11 cellular contexts compared by ENCODE assay signal in the genomic region with DNA sequence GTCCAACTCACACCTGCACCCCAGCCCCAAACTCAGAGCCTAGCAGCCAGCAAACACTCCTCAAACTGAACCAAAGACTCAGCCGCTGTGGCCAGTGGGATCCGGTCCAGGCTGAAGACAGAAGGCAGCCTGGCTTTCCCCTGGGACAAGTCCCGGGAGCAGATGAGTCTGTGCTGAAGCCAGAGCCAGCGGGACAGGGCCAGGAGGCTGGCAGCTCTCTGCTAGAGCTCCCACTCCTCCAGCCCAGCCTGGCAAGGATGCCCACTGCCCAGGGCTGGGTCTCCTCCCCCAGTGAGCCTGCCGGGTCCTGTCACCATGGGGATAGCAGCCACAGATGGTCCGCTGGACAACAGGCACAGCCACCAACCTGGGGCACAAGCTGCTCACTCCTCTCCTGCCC. TPM values are rescaled to one million over a fixed set of nuclear protein-coding genes. Genes with fewer than 3 reads are reported as not detected.
A peak's percentile ranks its signal among the peaks of the same experiment; 100 is the strongest.
DNase-seq lines count a peak whose midpoint lies in the region; ATAC-seq, FAIRE-seq and TF ChIP-seq lines count a peak whose summit lies in the region.
"Had no signal": no experiment of that assay in that cellular context is flagged by ENCODE, and none has a peak within 500 bp of the region (broad histone marks: within the 10 kb centered on the region; RNA-seq: fewer than 3 reads in every experiment).

No MANE protein-coding gene starts in this region.

- DNase-seq in NCI-H1694 (lab: John Stamatoyannopoulos, UW) (peak; percentile 47), endodermal cell (peak; percentile 43), medulla oblongata (ENCODE audit: extremely low spot score) (peak; percentile 56), transverse colon (no peak), RCC 7860 (ENCODE audit: low spot score) (no peak), urothelium cell line (ENCODE audit: low spot score) (no peak)
- DNase-seq: DND-41, SHP77 treated with DMSO at 0.1 percent for 48 hours had no signal

- peaks cover 3% of the 10 kb centered on the region for H3K4me1 Mint-ChIP-seq in endodermal cell

- H3K9me3 ChIP-seq in endodermal cell (ENCODE audit: control insufficient read depth, low read length), result no peaks in the 10 kb centered on the region
- H3K9me3 ChIP-seq in transverse colon, result no peaks in the 10 kb centered on the region

- TF ChIP-seq CTCF in endodermal cell (conservative IDR thresholded peaks at IDR 0.05), result no peak
- no peak for TF ChIP-seq CTCF in transverse colon (IDR thresholded peaks at IDR 0.05)

- in situ Hi-C loops in transverse colon (cut with MboI; ENCODE audit: low pct_ligation_motif_present in 1 of 4, low pct_unique_long_range_greater_than_20kb in 1 of 4, low sequenced_read_pairs in 3 of 4), result no loop called here

- H3K4me3 ChIP-seq in endodermal cell (ENCODE audit: low read length) (no peak overlapping the region), transverse colon (no peak overlapping the region)
- H3K4me3 ChIP-seq: coronary artery had no signal

- 96 to 100% methylated on average over 3 to 6 of the region's 6 CpGs for WGBS in endodermal cell (ENCODE audit: insufficient coverage in 1 of 2, insufficient read length in 1 of 2), 2 experiments
- WGBS in transverse colon (ENCODE audit: low coverage in 1 of 2), 2 donors, result 58% methylated on average over 6 of the region's 6 CpGs; no CpG with 5 or more reads in 1 of the 2 donors

- H3K27me3 ChIP-seq in endodermal cell (ENCODE audit: control insufficient read depth, insufficient read depth, low read length, poor library complexity, severe bottlenecking) (no peaks in the 10 kb centered on the region), transverse colon (no peaks in the 10 kb centered on the region)

- no peak for FAIRE-seq in RCC 7860 (lab: Jason Lieb, UNC)
- FAIRE-seq in urothelium cell line (lab: Jason Lieb, UNC), result no peak

- H3K27me3 Mint-ChIP-seq in endodermal cell (ENCODE audit: insufficient read depth), result peaks cover 10% of the 10 kb centered on the region

- no peak overlapping the region for H3K27ac ChIP-seq in endodermal cell (ENCODE audit: low read depth, low read length)
- H3K27ac ChIP-seq in transverse colon, result peak overlapping the region; percentile 55 to 76 (median 64)
- H3K27ac ChIP-seq: KMS-11 had no signal

- no peaks in the 10 kb centered on the region for H3K36me3 Mint-ChIP-seq in endodermal cell (ENCODE audit: low read depth)

- H3K36me3 ChIP-seq in endodermal cell (ENCODE audit: control insufficient read depth, insufficient read depth, low read length) (no peaks in the 10 kb centered on the region), transverse colon (no peaks in the 10 kb centered on the region)

- no peaks in the 10 kb centered on the region for H3K9me3 Mint-ChIP-seq in endodermal cell

- no peak for ATAC-seq in HG03354 (IDR thresholded peaks at IDR 0.05; ENCODE audit: poor library complexity, severe bottlenecking, unreplicated experiment)

- no peak overlapping the region for H3K4me3 Mint-ChIP-seq in endodermal cell

- H3K4me1 ChIP-seq in endodermal cell (ENCODE audit: control insufficient read depth, insufficient read depth, low read length) (peaks cover 4% of the 10 kb centered on the region), transverse colon (peaks cover 0 to 26% (median 12%) of the 10 kb centered on the region in 4 donors)

- intact Hi-C loops in transverse colon (cut with DNase I; ENCODE audit: low total_unique reads), result no loop called here

- TF ChIP-seq POLR2A in transverse colon (IDR thresholded peaks at IDR 0.05), result no peak

- H3K27ac Mint-ChIP-seq in endodermal cell, result no peak overlapping the region

- no peak overlapping the region for H3K9ac ChIP-seq in endodermal cell (ENCODE audit: extremely low read depth, low read length, poor library complexity, severe bottlenecking)
- H3K9ac ChIP-seq: KMS-11 had no signal

- no peak for TF ChIP-seq EP300 in transverse colon (IDR thresholded peaks at IDR 0.05; ENCODE audit: low read depth)

RNA-seq across cellular contexts. Expression of a gene that starts 42.9 kb away (rescaled TPM):
- 10 to 100 TPM; 32.0 to 37.2 TPM for total RNA-seq in endodermal cell
- polyA plus RNA-seq in endodermal cell (2013, experiment 1 of 2), result 13.0 TPM
- polyA plus RNA-seq in endodermal cell (2013, experiment 2 of 2), result 12.3 TPM
- 10 to 100 TPM; 17.7 to 68.3 (median 22.2) TPM for total RNA-seq in transverse colon

Comparison
In these comparisons a context has a peak if more than half of its experiments do, and no peak if none do; other contexts are left out.
1. DNase-seq: peak in NCI-H1694 (single experiment), endodermal cell (single experiment) and medulla oblongata (single experiment); none in transverse colon (single experiment), RCC 7860 (single experiment) and urothelium cell line (single experiment).